24 cellular contexts compared by ENCODE assay signal in genomic region chr3:22621205-22621809, GRCh38.
"Had no signal": no experiment of that assay in that cellular context is flagged by ENCODE, and none has a peak within 500 bp of the region (broad histone marks: within the 10 kb centered on the region; RNA-seq: fewer than 3 reads in every experiment).

No MANE protein-coding gene starts in this region.

- H3K27ac ChIP-seq: adrenal gland, breast epithelium, gastrocnemius medialis, heart left ventricle, ovary, psoas muscle, skin epidermis, suprapubic skin, transverse colon, uterus had no signal

- ATAC-seq: esophagus mucosa; gastrocnemius medialis; heart left ventricle; mucosa of descending colon; psoas muscle; right cardiac atrium; stimulated activated naive CD8-positive, alpha-beta T cell treated with anti-CD3 and anti-CD28 coated beads, Interleukin-15, amount 100 ng/mL, for 72 hours had no signal

- H3K4me1 ChIP-seq: adrenal gland, breast epithelium, gastrocnemius medialis, heart left ventricle, psoas muscle, suprapubic skin, transverse colon, uterus had no signal

- H3K36me3 ChIP-seq: adrenal gland, breast epithelium, gastrocnemius medialis, heart left ventricle, ovary, suprapubic skin, transverse colon, uterus had no signal

- FAIRE-seq: astrocyte had no signal

- DNase-seq: activated CD4-positive, alpha-beta T cell treated with anti-CD3 and anti-CD28 coated beads, Interleukin-2, amount 50 U/mL, for 1 hour; activated CD8-positive, alpha-beta memory T cell treated with anti-CD3 and anti-CD28 coated beads for 24 hours; activated gamma-delta T cell; adrenal gland; cerebellar nuclear complex; effector CD4-positive, alpha-beta T cell; gastrocnemius medialis; heart left ventricle; mucosa of descending colon; naive B cell; ovary; psoas muscle; right cardiac atrium; stimulated activated CD4-positive, alpha-beta T cell treated with anti-CD3 and anti-CD28 coated beads, Interleukin-15, amount 100 ng/mL, for 24 hours; stimulated activated CD4-positive, alpha-beta T cell treated with anti-CD3 and anti-CD28 coated beads, Interleukin-4, amount 100 ng/mL, for 1 hour; stimulated activated naive CD8-positive, alpha-beta T cell treated with anti-CD3 and anti-CD28 coated beads, Interleukin-15, amount 100 ng/mL, for 72 hours; T-helper 9 cell; transverse colon; uterus had no signal

- H3K4me3 ChIP-seq: adrenal gland, breast epithelium, gastrocnemius medialis, heart left ventricle, mucosa of descending colon, ovary, psoas muscle, skin epidermis, suprapubic skin, transverse colon, uterus had no signal

- H3K9me3 ChIP-seq: adrenal gland, gastrocnemius medialis, mucosa of descending colon, ovary, psoas muscle, suprapubic skin, transverse colon, uterus had no signal

- H3K27me3 ChIP-seq: adrenal gland, breast epithelium, gastrocnemius medialis, heart left ventricle, ovary, suprapubic skin, transverse colon, uterus had no signal
